16 cellular contexts compared by ENCODE assay signal in the genomic region with DNA sequence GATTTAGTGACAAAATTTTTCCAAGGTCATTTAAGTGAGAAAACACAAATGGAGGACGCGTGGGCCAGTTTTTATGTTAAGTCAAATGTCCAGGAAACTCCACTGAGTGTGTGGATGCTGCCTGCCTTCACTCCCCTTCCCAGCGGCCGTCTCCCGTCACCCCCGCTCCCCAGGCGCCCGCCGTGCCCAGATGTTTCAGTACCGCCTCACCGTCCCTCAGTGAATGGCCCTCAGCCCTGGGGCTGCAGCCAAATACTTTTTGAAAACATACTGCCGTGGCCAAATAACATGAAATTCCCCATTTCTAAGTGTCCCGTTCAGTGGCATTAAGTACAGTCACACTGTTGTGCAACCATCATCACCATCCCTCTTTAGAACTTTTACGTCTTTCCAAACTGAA.
DNase-seq lines count a peak whose midpoint lies in the region; ATAC-seq and TF ChIP-seq lines count a peak whose summit lies in the region.
"Had no signal": no experiment of that assay in that cellular context is flagged by ENCODE, and none has a peak within 500 bp of the region (broad histone marks: within the 10 kb centered on the region; RNA-seq: fewer than 3 reads in every experiment).

No MANE protein-coding gene starts in this region.

- H3K36me3 ChIP-seq in endodermal cell (ENCODE audit: control insufficient read depth, insufficient read depth, low read length) (peaks cover 60% of the 10 kb centered on the region), lower lobe of right lung (peaks cover 57% of the 10 kb centered on the region), SK-N-SH (replicated peaks in 1 of 2; ENCODE audit: control insufficient read depth in 1 of 2, insufficient read depth in 2 of 2, low read length in 1 of 2) (peaks cover 37 to 53% of the 10 kb centered on the region in 2 experiments)
- H3K36me3 ChIP-seq: BE2C, HAP-1 had no signal

- WGBS in endodermal cell (ENCODE audit: insufficient coverage in 1 of 2, insufficient read length in 1 of 2), 2 experiments = 96 to 97% methylated on average over 6 to 14 of the region's 14 CpGs
- WGBS in SK-N-SH (ENCODE audit: low lambda C conversion rate) = 96% methylated on average over 14 of the region's 14 CpGs

- DNase-seq in endodermal cell = no peak
- no peak for DNase-seq in lower lobe of right lung
- no peak for DNase-seq in progenitor cell of endocrine pancreas (ENCODE audit: low spot score, unreplicated experiment)
- DNase-seq in cortex of kidney (lab: John Stamatoyannopoulos, UW) = no peak
- DNase-seq in T-helper 2 cell = no peak
- DNase-seq in glutamatergic neuron = no peak
- no peak for DNase-seq in SK-N-SH
- DNase-seq: ACHN; BE2C; Caco-2; CD4-positive, alpha-beta T cell; GDM1; GM23248 had no signal

- no peaks in the 10 kb centered on the region for H3K27me3 Mint-ChIP-seq in endodermal cell (ENCODE audit: insufficient read depth)
- no peaks in the 10 kb centered on the region for H3K27me3 Mint-ChIP-seq in progenitor cell of endocrine pancreas
- H3K27me3 Mint-ChIP-seq in glutamatergic neuron (ENCODE audit: unreplicated experiment) = peaks cover 2% of the 10 kb centered on the region
- H3K27me3 Mint-ChIP-seq: CD4-positive, alpha-beta T cell had no signal

- no peaks in the 10 kb centered on the region for H3K79me2 ChIP-seq in SK-N-SH (ENCODE audit: insufficient read depth)

- no peak for TF ChIP-seq CTCF in endodermal cell (conservative IDR thresholded peaks at IDR 0.05)
- TF ChIP-seq CTCF in lower lobe of right lung (IDR thresholded peaks at IDR 0.05) = no peak
- TF ChIP-seq CTCF in progenitor cell of endocrine pancreas (IDR thresholded peaks at IDR 0.05; ENCODE audit: unreplicated experiment) = no peak
- no peak for TF ChIP-seq CTCF in glutamatergic neuron (IDR thresholded peaks at IDR 0.05; ENCODE audit: partially characterized antibody, unreplicated experiment)
- TF ChIP-seq CTCF in SK-N-SH (IDR thresholded peaks at IDR 0.05) = no peak

- H3K4me1 ChIP-seq in endodermal cell (ENCODE audit: control insufficient read depth, insufficient read depth, low read length) (no peaks in the 10 kb centered on the region), lower lobe of right lung (no peaks in the 10 kb centered on the region), SK-N-SH (ENCODE audit: control insufficient read depth in 1 of 2, insufficient read depth in 2 of 2, low read depth in 1 of 2, low read length in 1 of 2) (no peaks in the 10 kb centered on the region)
- H3K4me1 ChIP-seq: BE2C, Caco-2, HAP-1 had no signal

- H3K9me2 ChIP-seq in SK-N-SH = no peaks in the 10 kb centered on the region

- POLR2A ChIA-PET in SK-N-SH (lab: Yijun Ruan, JAX) = no interaction called here

- H3K4me3 ChIP-seq in endodermal cell (ENCODE audit: low read length) (no peak overlapping the region), lower lobe of right lung (no peak overlapping the region), SK-N-SH (ENCODE audit: low read depth in 2 of 2, low read length in 1 of 2) (no peak overlapping the region)
- H3K4me3 ChIP-seq: GM23248, HAP-1 had no signal

- H3K9ac ChIP-seq in endodermal cell (ENCODE audit: extremely low read depth, low read length, poor library complexity, severe bottlenecking) = no peak overlapping the region
- H3K9ac ChIP-seq in SK-N-SH = no peak overlapping the region
- H3K9ac ChIP-seq: GM23248 had no signal

- intact Hi-C loops in lower lobe of right lung (cut with DNase I) = no loop called here

- H3F3A ChIP-seq in SK-N-SH (replicated peaks; ENCODE audit: insufficient read depth) = no peaks in the 10 kb centered on the region

- CTCF ChIA-PET in SK-N-SH (lab: Yijun Ruan, JAX) = no interaction called here

- H4K20me1 ChIP-seq in SK-N-SH (ENCODE audit: insufficient read depth) = no peaks in the 10 kb centered on the region

- peak; percentile 47 to 70 for ATAC-seq in lower lobe of right lung

- no peak overlapping the region for H3K27ac ChIP-seq in endodermal cell (ENCODE audit: low read depth, low read length)
- no peak overlapping the region for H3K27ac ChIP-seq in lower lobe of right lung
- no peak overlapping the region for H3K27ac ChIP-seq in SK-N-SH (ENCODE audit: low read depth in 2 of 2, low read length in 1 of 2)
- H3K27ac ChIP-seq: C4-2B, GM23248, HL-60 had no signal

- H3K27ac Mint-ChIP-seq in endodermal cell (peak overlapping the region; percentile 40), progenitor cell of endocrine pancreas (peak overlapping the region; percentile 74), glutamatergic neuron (ENCODE audit: unreplicated experiment) (no peak overlapping the region)
- H3K27ac Mint-ChIP-seq: CD4-positive, alpha-beta T cell had no signal

- H3K4me2 ChIP-seq in SK-N-SH = no peak overlapping the region

- no peak for TF ChIP-seq RAD21 in SK-N-SH (IDR thresholded peaks at IDR 0.05; ENCODE audit: low read length)

- H3K4me3 Mint-ChIP-seq in endodermal cell (no peak overlapping the region), progenitor cell of endocrine pancreas (ENCODE audit: low read depth) (no peak overlapping the region), glutamatergic neuron (ENCODE audit: unreplicated experiment) (no peak overlapping the region)
- H3K4me3 Mint-ChIP-seq: CD4-positive, alpha-beta T cell had no signal

- no peak for TF ChIP-seq EP300 in SK-N-SH (IDR thresholded peaks at IDR 0.05; ENCODE audit: borderline replicate concordance in 1 of 2, low read depth in 1 of 2, low read length in 1 of 2)

- H3K36me3 Mint-ChIP-seq in endodermal cell (ENCODE audit: low read depth) (peaks cover 84% of the 10 kb centered on the region), progenitor cell of endocrine pancreas (ENCODE audit: insufficient read depth) (peaks cover 36% of the 10 kb centered on the region), glutamatergic neuron (ENCODE audit: unreplicated experiment) (peaks cover 11% of the 10 kb centered on the region)

- H3K27me3 ChIP-seq in endodermal cell (ENCODE audit: control insufficient read depth, insufficient read depth, low read length, poor library complexity, severe bottlenecking) (no peaks in the 10 kb centered on the region), lower lobe of right lung (ENCODE audit: low read depth) (no peaks in the 10 kb centered on the region), SK-N-SH (ENCODE audit: insufficient read depth) (no peaks in the 10 kb centered on the region)
- H3K27me3 ChIP-seq: BE2C had no signal

- H2AFZ ChIP-seq in SK-N-SH (ENCODE audit: low read depth) = no peak overlapping the region
- H2AFZ ChIP-seq: GM23248 had no signal

- H3K9me3 Mint-ChIP-seq in endodermal cell (no peaks in the 10 kb centered on the region), progenitor cell of endocrine pancreas (ENCODE audit: low read depth) (peaks cover 4% of the 10 kb centered on the region), glutamatergic neuron (ENCODE audit: unreplicated experiment) (peaks cover 6% of the 10 kb centered on the region)
- H3K9me3 Mint-ChIP-seq: CD4-positive, alpha-beta T cell had no signal

- peaks cover 9% of the 10 kb centered on the region for H3K9me3 ChIP-seq in endodermal cell (ENCODE audit: control insufficient read depth, low read length)
- peaks cover 5% of the 10 kb centered on the region for H3K9me3 ChIP-seq in lower lobe of right lung
- peaks cover 11% of the 10 kb centered on the region; the same call in 1 of the 2 replicates for H3K9me3 ChIP-seq in SK-N-SH
- H3K9me3 ChIP-seq: BE2C, HAP-1 had no signal

- H3K4me1 Mint-ChIP-seq in endodermal cell (no peaks in the 10 kb centered on the region), progenitor cell of endocrine pancreas (ENCODE audit: low read depth) (no peaks in the 10 kb centered on the region), glutamatergic neuron (ENCODE audit: low read depth, unreplicated experiment) (peaks cover 18% of the 10 kb centered on the region)

TF ChIP-seq in SK-N-SH, 30 proteins besides CTCF, POLR2A, EP300 and RAD21:
- TF ChIP-seq RXRA (IDR thresholded peaks at IDR 0.05; ENCODE audit: borderline replicate concordance, low read depth) = no peak
- TF ChIP-seq, protein P1, sequence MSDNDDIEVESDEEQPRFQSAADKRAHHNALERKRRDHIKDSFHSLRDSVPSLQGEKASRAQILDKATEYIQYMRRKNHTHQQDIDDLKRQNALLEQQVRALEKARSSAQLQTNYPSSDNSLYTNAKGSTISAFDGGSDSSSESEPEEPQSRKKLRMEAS (IDR thresholded peaks at IDR 0.05; ENCODE audit: low read depth) = no peak
- TF ChIP-seq POLR2AphosphoS5 (IDR thresholded peaks at IDR 0.05; ENCODE audit: low read depth, low read length) = no peak
- TF ChIP-seq EZH2phosphoT487 (IDR thresholded peaks at IDR 0.05; ENCODE audit: borderline replicate concordance, low read depth) = no peak
- TF ChIP-seq SIN3A (IDR thresholded peaks at IDR 0.05; ENCODE audit: borderline replicate concordance, low read depth, low read length) = no peak
- no peak for TF ChIP-seq RCOR1 (IDR thresholded peaks at IDR 0.05; ENCODE audit: low read length)
- TF ChIP-seq FOSL2 (IDR thresholded peaks at IDR 0.05; ENCODE audit: borderline replicate concordance, low read depth) = no peak
- no peak for TF ChIP-seq MXI1 (IDR thresholded peaks at IDR 0.05; ENCODE audit: low read depth, low read length)
- TF ChIP-seq SMC3 (IDR thresholded peaks at IDR 0.05; ENCODE audit: low read depth, low read length) = no peak
- TF ChIP-seq, protein P2, sequence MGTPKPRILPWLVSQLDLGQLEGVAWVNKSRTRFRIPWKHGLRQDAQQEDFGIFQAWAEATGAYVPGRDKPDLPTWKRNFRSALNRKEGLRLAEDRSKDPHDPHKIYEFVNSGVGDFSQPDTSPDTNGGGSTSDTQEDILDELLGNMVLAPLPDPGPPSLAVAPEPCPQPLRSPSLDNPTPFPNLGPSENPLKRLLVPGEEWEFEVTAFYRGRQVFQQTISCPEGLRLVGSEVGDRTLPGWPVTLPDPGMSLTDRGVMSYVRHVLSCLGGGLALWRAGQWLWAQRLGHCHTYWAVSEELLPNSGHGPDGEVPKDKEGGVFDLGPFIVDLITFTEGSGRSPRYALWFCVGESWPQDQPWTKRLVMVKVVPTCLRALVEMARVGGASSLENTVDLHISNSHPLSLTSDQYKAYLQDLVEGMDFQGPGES (IDR thresholded peaks at IDR 0.05; ENCODE audit: low read depth, low read length) = no peak
- no peak for TF ChIP-seq GATA2 (CRISPR knock-in tag; IDR thresholded peaks at IDR 0.05)
- TF ChIP-seq FOXM1 (IDR thresholded peaks at IDR 0.05; ENCODE audit: low read depth) = no peak
- no peak for TF ChIP-seq FOXJ3 (CRISPR knock-in tag; IDR thresholded peaks at IDR 0.05)
- TF ChIP-seq NFIC (IDR thresholded peaks at IDR 0.05; ENCODE audit: borderline replicate concordance) = no peak
- no peak for TF ChIP-seq ELF1 (IDR thresholded peaks at IDR 0.05)
- no peak for TF ChIP-seq JUND (IDR thresholded peaks at IDR 0.05)
- no peak for TF ChIP-seq GABPA (IDR thresholded peaks at IDR 0.05; ENCODE audit: low read depth)
- TF ChIP-seq NRF1 (IDR thresholded peaks at IDR 0.05; ENCODE audit: low read depth, low read length) = no peak
